17 cellular contexts compared by ENCODE assay signal in the genomic region with DNA sequence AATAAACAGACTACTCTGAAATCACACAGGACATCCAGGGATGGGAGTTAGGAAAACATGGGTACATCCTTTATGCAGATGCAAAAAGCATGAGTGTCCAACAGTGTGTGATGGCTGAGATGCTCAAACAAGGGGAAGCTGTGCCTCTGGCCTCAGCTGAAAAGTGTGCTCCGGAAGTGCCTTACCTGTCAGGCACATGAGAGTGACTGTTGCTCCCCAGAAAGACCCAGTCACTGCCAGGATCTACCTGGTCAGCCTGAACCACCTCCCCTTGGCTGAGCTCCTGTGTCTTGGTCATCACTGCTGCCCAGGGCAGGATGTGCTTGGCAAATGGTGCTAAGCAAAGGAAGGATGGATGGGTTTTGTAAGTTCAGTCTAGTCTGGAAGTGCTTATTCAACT. TPM values are rescaled to one million over a fixed set of nuclear protein-coding genes. Genes with fewer than 3 reads are reported as not detected.
"Had no signal": no experiment of that assay in that cellular context is flagged by ENCODE, and none has a peak within 500 bp of the region (broad histone marks: within the 10 kb centered on the region; RNA-seq: fewer than 3 reads in every experiment).

No MANE protein-coding gene starts in this region.

- H3K27ac ChIP-seq: adrenal gland, gastrocnemius medialis, heart right ventricle, pancreas had no signal

- H3K9me3 Mint-ChIP-seq: activated naive CD4-positive, alpha-beta T cell treated with anti-CD3 and anti-CD28 coated beads, Interleukin-2, amount 10 ng/mL, durations not matched to agents 7 days and 5 days; activated T-helper 17 cell treated with anti-CD3 and anti-CD28 coated beads, Interleukin-2, amount 50 U/mL, for 72 hours; dendritic cell treated with granulocyte-macrophage colony-stimulating factor and Interleukin-4, amounts not matched to agents 40 ng/mL and 50 ng/mL, for 4 days; neural crest cell; stimulated activated naive B cell treated with anti-CD40 and anti-IgM and Interleukin-4, amounts not matched to agents 10 μg/mL and 1 μg/mL and 100 μg/mL, for 72 hours had no signal

- DNase-seq: activated CD4-positive, alpha-beta T cell treated with anti-CD3 and anti-CD28 coated beads for 36 hours; activated CD8-positive, alpha-beta T cell treated with anti-CD3 and anti-CD28 coated beads, Interleukin-2, amount 10 ng/mL, durations not matched to agents 7 days and 5 days; activated naive CD4-positive, alpha-beta T cell treated with anti-CD3 and anti-CD28 coated beads, Interleukin-2, amount 10 ng/mL, durations not matched to agents 7 days and 5 days; activated T-cell treated with anti-CD3 and anti-CD28 coated beads for 4 hours; erythroblast; heart right ventricle; left colon; midbrain; pancreas; stimulated activated CD4-positive, alpha-beta T cell treated with anti-CD3 and anti-CD28 coated beads, Interleukin-4, amount 100 ng/mL, for 1 hour; stimulated activated naive B cell treated with anti-CD40 and anti-IgM and Interleukin-4, amounts not matched to agents 10 μg/mL and 1 μg/mL and 100 μg/mL, for 72 hours; trophoblast cell had no signal

- H3K36me3 Mint-ChIP-seq: activated naive CD4-positive, alpha-beta T cell treated with anti-CD3 and anti-CD28 coated beads, Interleukin-2, amount 10 ng/mL, durations not matched to agents 7 days and 5 days; stimulated activated naive B cell treated with anti-CD40 and anti-IgM and Interleukin-4, amounts not matched to agents 10 μg/mL and 1 μg/mL and 100 μg/mL, for 72 hours had no signal

- H3K27ac Mint-ChIP-seq: activated CD4-positive, alpha-beta T cell treated with anti-CD3 and anti-CD28 coated beads for 36 hours; activated CD8-positive, alpha-beta T cell treated with anti-CD3 and anti-CD28 coated beads, Interleukin-2, amount 10 ng/mL, durations not matched to agents 7 days and 5 days; activated naive CD4-positive, alpha-beta T cell treated with anti-CD3 and anti-CD28 coated beads, Interleukin-2, amount 10 ng/mL, durations not matched to agents 7 days and 5 days; activated T-helper 17 cell treated with anti-CD3 and anti-CD28 coated beads, Interleukin-2, amount 50 U/mL, for 72 hours; dendritic cell treated with granulocyte-macrophage colony-stimulating factor and Interleukin-4, amounts not matched to agents 40 ng/mL and 50 ng/mL, for 4 days; stimulated activated naive B cell treated with anti-CD40 and anti-IgM and Interleukin-4, amounts not matched to agents 10 μg/mL and 1 μg/mL and 100 μg/mL, for 72 hours had no signal

- H3K4me1 ChIP-seq: adrenal gland, gastrocnemius medialis had no signal

- H3K9me3 ChIP-seq: adrenal gland, gastrocnemius medialis, heart right ventricle, pancreas had no signal

- H3K4me3 ChIP-seq: adrenal gland, gastrocnemius medialis, heart right ventricle, pancreas had no signal

- H3K4me1 Mint-ChIP-seq: activated T-helper 17 cell treated with anti-CD3 and anti-CD28 coated beads, Interleukin-2, amount 50 U/mL, for 72 hours had no signal

- H3K36me3 ChIP-seq: adrenal gland, gastrocnemius medialis, heart right ventricle, pancreas had no signal

- H3K4me3 Mint-ChIP-seq: activated CD4-positive, alpha-beta T cell treated with anti-CD3 and anti-CD28 coated beads for 36 hours; activated CD8-positive, alpha-beta T cell treated with anti-CD3 and anti-CD28 coated beads, Interleukin-2, amount 10 ng/mL, durations not matched to agents 7 days and 5 days; activated naive CD4-positive, alpha-beta T cell treated with anti-CD3 and anti-CD28 coated beads, Interleukin-2, amount 10 ng/mL, durations not matched to agents 7 days and 5 days; activated T-helper 17 cell treated with anti-CD3 and anti-CD28 coated beads, Interleukin-2, amount 50 U/mL, for 72 hours; dendritic cell treated with granulocyte-macrophage colony-stimulating factor and Interleukin-4, amounts not matched to agents 40 ng/mL and 50 ng/mL, for 4 days; stimulated activated naive B cell treated with anti-CD40 and anti-IgM and Interleukin-4, amounts not matched to agents 10 μg/mL and 1 μg/mL and 100 μg/mL, for 72 hours had no signal

RNA-seq across cellular contexts. Expression of gene PPP2R2C, which starts 4.0 kb away (rescaled TPM):
- total RNA-seq: activated CD8-positive, alpha-beta T cell treated with anti-CD3 and anti-CD28 coated beads, Interleukin-2, amount 10 ng/mL, durations not matched to agents 7 days and 5 days; activated T-helper 17 cell treated with anti-CD3 and anti-CD28 coated beads, Interleukin-2, amount 50 U/mL, for 72 hours had no signal
